Comparison of ENCODE assay signal across 4 cellular contexts in the genomic region with DNA sequence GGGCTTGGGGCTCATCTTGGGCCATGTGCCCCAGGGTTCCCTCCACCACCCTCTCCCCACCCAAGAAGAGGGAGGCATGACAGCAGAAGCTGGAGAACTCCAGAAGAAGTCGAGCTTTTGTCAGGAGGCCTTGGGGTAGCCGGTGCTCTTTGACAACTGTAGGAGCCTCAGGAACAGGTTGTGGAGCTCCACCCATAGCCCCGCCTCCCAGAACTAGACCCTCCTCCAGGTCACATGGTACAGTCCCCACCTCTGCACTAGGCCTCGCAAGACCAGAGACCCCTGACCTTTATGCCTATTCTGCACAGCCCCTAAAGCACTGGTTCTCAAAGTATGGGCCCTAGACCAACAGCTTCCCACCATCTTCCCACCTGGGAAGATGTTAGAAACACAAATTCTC.
"Had no signal": no experiment of that assay in that cellular context is flagged by ENCODE, and none has a peak within 500 bp of the region (broad histone marks: within the 10 kb centered on the region; RNA-seq: fewer than 3 reads in every experiment).

No MANE protein-coding gene starts in this region.

- H3K4me3 ChIP-seq: GM23338 had no signal

- H3K4me1 Mint-ChIP-seq: GM23338, H9 had no signal

- H3K27ac Mint-ChIP-seq: GM23338, H9 had no signal

- DNase-seq: H9, HCEC 1CT, IMR-90 had no signal

- H3K4me3 Mint-ChIP-seq: GM23338, H9 had no signal

- ATAC-seq: GM23338 had no signal

- H3K9me3 Mint-ChIP-seq: GM23338 had no signal
